In genomic region chr16:50151744-50152143, GRCh38 we compare ENCODE assay signal across 9 cellular contexts. TPM values are rescaled to one million over a fixed set of nuclear protein-coding genes. Genes with fewer than 3 reads are reported as not detected.
DNase-seq lines count a peak whose midpoint lies in the region; ATAC-seq, FAIRE-seq and TF ChIP-seq lines count a peak whose summit lies in the region.
"Had no signal": no experiment of that assay in that cellular context is flagged by ENCODE, and none has a peak within 500 bp of the region (broad histone marks: within the 10 kb centered on the region; RNA-seq: fewer than 3 reads in every experiment).

No MANE protein-coding gene starts in this region.

- H3K27ac ChIP-seq in IMR-90 (ENCODE audit: insufficient read depth, low read length): no peak overlapping the region
- peak overlapping the region; percentile 96 for H3K27ac ChIP-seq in HepG2 (ENCODE audit: extremely low read length, insufficient read depth, low read length)

- H3K14ac ChIP-seq in IMR-90 (replicated peaks; ENCODE audit: low read depth, low read length): no peak overlapping the region

- H3K4me3 Mint-ChIP-seq in activated T-cell treated with anti-CD3 and anti-CD28 coated beads, Interleukin-2, amount 50 U/mL, for 24 hours: peak overlapping the region; percentile 83
- peak overlapping the region; percentile 86 to 91 for H3K4me3 Mint-ChIP-seq in stimulated activated naive CD8-positive, alpha-beta T cell treated with anti-CD3 and anti-CD28 coated beads, Interleukin-15, amount 100 ng/mL, for 72 hours

- H3K27me3 ChIP-seq in IMR-90 (ENCODE audit: control insufficient read depth, insufficient read depth, low read length) (no peaks in the 10 kb centered on the region), HepG2 (ENCODE audit: control insufficient read depth in 1 of 2, insufficient read depth in 2 of 2, low read length in 2 of 2) (no peaks in the 10 kb centered on the region; a peak in 1 of 5 replicates)

- H3K79me1 ChIP-seq in IMR-90 (ENCODE audit: low read depth in 1 of 2, low read length in 2 of 2): peaks cover 0 to 25% of the 10 kb centered on the region in 2 experiments; a peak in 3 of 4 replicates

- peaks cover 32% of the 10 kb centered on the region for H3K79me2 ChIP-seq in HepG2 (ENCODE audit: insufficient read depth, low read length)

- H2BK5ac ChIP-seq in IMR-90 (ENCODE audit: low read depth, low read length, poor library complexity, severe bottlenecking): no peak overlapping the region

- H2AK5ac ChIP-seq in IMR-90 (ENCODE audit: low read depth, low read length): no peak overlapping the region

- TF ChIP-seq EP300 in HepG2 (IDR thresholded peaks at IDR 0.05; ENCODE audit: low read depth in 2 of 2, low read length in 2 of 2) (no peak), HepG2 (CRISPR knock-in tag; IDR thresholded peaks at IDR 0.05; ENCODE audit: borderline replicate concordance) (no peak)

- H2AFZ ChIP-seq in IMR-90 (replicated peaks; ENCODE audit: low read length, poor library complexity) (peak overlapping the region; percentile 38), HepG2 (ENCODE audit: low read length) (peak overlapping the region; percentile 87)

- ATAC-seq in IMR-90 (ENCODE audit: low read depth) (no peak), HepG2 (no peak), GM19324 (IDR thresholded peaks at IDR 0.05; ENCODE audit: low FRiP score, unreplicated experiment) (no peak)
- ATAC-seq in stimulated activated naive CD8-positive, alpha-beta T cell treated with anti-CD3 and anti-CD28 coated beads, Interleukin-15, amount 100 ng/mL, for 72 hours: no peak

- no peak overlapping the region for H2AK9ac ChIP-seq in IMR-90 (replicated peaks; ENCODE audit: low read depth, low read length, poor library complexity)

- BruUV-seq in IMR-90 (replicated peaks; lab: Mats Ljungman, UMichigan) (no TSS peak), HepG2 (replicated peaks; lab: Mats Ljungman, UMichigan) (no TSS peak)

- dilution Hi-C loops in IMR-90 (cut with HindIII; ENCODE audit: low sequenced_read_pairs, unreplicated experiment): no loop called here

- peak overlapping the region; percentile 98 for H3K27ac Mint-ChIP-seq in activated T-cell treated with anti-CD3 and anti-CD28 coated beads, Interleukin-2, amount 50 U/mL, for 24 hours
- H3K27ac Mint-ChIP-seq in stimulated activated naive CD8-positive, alpha-beta T cell treated with anti-CD3 and anti-CD28 coated beads, Interleukin-15, amount 100 ng/mL, for 72 hours: peak overlapping the region; percentile 26 to 100

- H2BK120ac ChIP-seq in IMR-90 (ENCODE audit: low read depth, low read length): no peak overlapping the region

- no peak overlapping the region for H2BK15ac ChIP-seq in IMR-90 (ENCODE audit: low read depth, low read length)

- CTCF ChIA-PET in IMR-90 (lab: Yijun Ruan, JAX): interaction anchor here (0.7 kb wide), 1 partner anchor 11 kb away, joined by 4 read pairs; no protein-coding TSS in a partner anchor
- CTCF ChIA-PET in HepG2 (lab: Yijun Ruan, JAX; ENCODE audit: low intra/inter-chr PET ratio, low total read pairs): no interaction called here

- H3K4me2 ChIP-seq in IMR-90 (ENCODE audit: low read depth, low read length): 0 out of 2 replicates have a peak overlapping the region, but pooled peaks have one; percentile 71
- H3K4me2 ChIP-seq in HepG2 (ENCODE audit: low read depth, low read length): peak overlapping the region; percentile 97

- no peak for FAIRE-seq in HepG2 (lab: Jason Lieb, UNC)
- FAIRE-seq in H54 (lab: Jason Lieb, UNC): no peak
- FAIRE-seq in GM12891 (lab: Jason Lieb, UNC): no peak
- FAIRE-seq: HTR-8/SVneo had no signal

- H3K4ac ChIP-seq in IMR-90 (ENCODE audit: low read depth, low read length): 0 out of 2 replicates have a peak overlapping the region, but pooled peaks have one; percentile 17

- H3K36me3 Mint-ChIP-seq in activated T-cell treated with anti-CD3 and anti-CD28 coated beads, Interleukin-2, amount 50 U/mL, for 24 hours (ENCODE audit: low read depth): peaks cover 19% of the 10 kb centered on the region

- 90% methylated on average over 6 of the region's 12 CpGs; no CpG with 5 or more reads in 1 of the 2 experiments for WGBS in IMR-90 (ENCODE audit: extremely low coverage in 2 of 2, insufficient read length in 1 of 2), 2 experiments
- WGBS in HepG2 (ENCODE audit: low lambda C conversion rate): 64% methylated on average over 12 of the region's 12 CpGs

- no peaks in the 10 kb centered on the region for H3K27me3 Mint-ChIP-seq in activated T-cell treated with anti-CD3 and anti-CD28 coated beads, Interleukin-2, amount 50 U/mL, for 24 hours
- H3K27me3 Mint-ChIP-seq in stimulated activated naive CD8-positive, alpha-beta T cell treated with anti-CD3 and anti-CD28 coated beads, Interleukin-15, amount 100 ng/mL, for 72 hours: no peaks in the 10 kb centered on the region

- H3K18ac ChIP-seq in IMR-90 (ENCODE audit: low read depth, low read length): no peak overlapping the region

- peaks cover 6% of the 10 kb centered on the region; the same call in 1 of the 2 replicates for H3K9me1 ChIP-seq in IMR-90 (ENCODE audit: insufficient read depth, low read length)

- 0 out of 2 replicates have a peak overlapping the region, but pooled peaks have one; percentile 97 for H3K9ac ChIP-seq in IMR-90 (ENCODE audit: low read depth, low read length)
- H3K9ac ChIP-seq in HepG2 (ENCODE audit: insufficient read depth, low read depth, low read length): peak overlapping the region; percentile 99

- H4K5ac ChIP-seq in IMR-90 (ENCODE audit: low read depth, low read length): no peak overlapping the region

- intact Hi-C loops in IMR-90 (cut with micrococcal nuclease) (loop anchor here (2.0 to 10.0 kb wide), 2 partner anchors 85 to 593 kb away; partner anchors contain the start of gene CYLD), HepG2 (cut with micrococcal nuclease; ENCODE audit: unreplicated experiment) (loop anchor here (1.0 kb wide), 2 partner anchors 59 to 84 kb away; no protein-coding TSS in a partner anchor)

- peaks cover 33% of the 10 kb centered on the region for H3K4me1 Mint-ChIP-seq in activated T-cell treated with anti-CD3 and anti-CD28 coated beads, Interleukin-2, amount 50 U/mL, for 24 hours (ENCODE audit: low read depth)
- peaks cover 32% of the 10 kb centered on the region for H3K4me1 Mint-ChIP-seq in stimulated activated naive CD8-positive, alpha-beta T cell treated with anti-CD3 and anti-CD28 coated beads, Interleukin-15, amount 100 ng/mL, for 72 hours

- H2BK20ac ChIP-seq in IMR-90 (ENCODE audit: low read depth, low read length): no peak overlapping the region; the same call in 1 of the 2 replicates

- no peak overlapping the region for H3K4me3 ChIP-seq in IMR-90 (ENCODE audit: insufficient read depth, low read depth, low read length)
- H3K4me3 ChIP-seq in HepG2 (replicated peaks in 1 of 3; ENCODE audit: insufficient read depth in 1 of 3, low read depth in 2 of 3, low read length in 3 of 3): peak overlapping the region; percentile 88 to 98 (median 98)

- no peaks in the 10 kb centered on the region for H3K9me3 Mint-ChIP-seq in activated T-cell treated with anti-CD3 and anti-CD28 coated beads, Interleukin-2, amount 50 U/mL, for 24 hours
- no peaks in the 10 kb centered on the region for H3K9me3 Mint-ChIP-seq in stimulated activated naive CD8-positive, alpha-beta T cell treated with anti-CD3 and anti-CD28 coated beads, Interleukin-15, amount 100 ng/mL, for 72 hours

- POLR2A ChIA-PET in IMR-90 (lab: Charles Lee; ENCODE audit: unreplicated experiment) (no interaction called here), HepG2 (lab: Yijun Ruan, JAX) (interaction anchor here (0.6 to 2.0 kb wide), 5 partner anchors 10 to 85 kb away, joined by 3 to 10 read pairs (median 4); partner anchors contain the start of gene HEATR3)

- H3K36me3 ChIP-seq in IMR-90 (ENCODE audit: control insufficient read depth, insufficient read depth, low read length) (no peaks in the 10 kb centered on the region), HepG2 (replicated peaks in 1 of 2; ENCODE audit: control insufficient read depth in 1 of 2, insufficient read depth in 2 of 2, low read length in 2 of 2) (no peaks in the 10 kb centered on the region)

- peaks cover 27% of the 10 kb centered on the region for H4K20me1 ChIP-seq in IMR-90 (ENCODE audit: insufficient read depth, low read length)
- peaks cover 11% of the 10 kb centered on the region for H4K20me1 ChIP-seq in HepG2 (ENCODE audit: insufficient read depth, low read length)

- in situ Hi-C loops in IMR-90 (cut with MboI; ENCODE audit: low sequenced_read_pairs): no loop called here
- in situ Hi-C loops in HepG2 (cut with HindIII; ENCODE audit: extremely low pct_ligation_motif_present, low pct_unique_long_range_greater_than_20kb): loop anchor here (10.0 kb wide), 1 partner anchor 53 kb away; no protein-coding TSS in a partner anchor

- H4K8ac ChIP-seq in IMR-90 (ENCODE audit: low read depth in 2 of 2, low read length in 2 of 2): peak overlapping the region; percentile 66 to 98; a peak in 3 of 4 replicates

- no peak for TF ChIP-seq CTCF in IMR-90 (conservative IDR thresholded peaks at IDR 0.05; ENCODE audit: low read depth, low read length)
- no peak for TF ChIP-seq CTCF in HepG2 (CRISPR knock-in tag; IDR thresholded peaks at IDR 0.05)

- TF ChIP-seq RAD21 in IMR-90 (IDR thresholded peaks at IDR 0.05; ENCODE audit: low read length): no peak
- no peak for TF ChIP-seq RAD21 in HepG2 (CRISPR knock-in tag; IDR thresholded peaks at IDR 0.05)

- H3K4me1 ChIP-seq in IMR-90 (ENCODE audit: control insufficient read depth, insufficient read depth, low read length) (peaks cover 6% of the 10 kb centered on the region), HepG2 (ENCODE audit: insufficient read depth, low read length) (peaks cover 42% of the 10 kb centered on the region)

- no peak overlapping the region for H4K91ac ChIP-seq in IMR-90 (ENCODE audit: insufficient read depth, low read depth, low read length)

- TF ChIP-seq POLR2A in IMR-90 (IDR thresholded peaks at IDR 0.05; ENCODE audit: low read depth, low read length) (no peak), HepG2 (IDR thresholded peaks at IDR 0.05; ENCODE audit: insufficient read depth in 1 of 2, low read depth in 2 of 2, low read length in 2 of 2) (no peak), H54 (IDR thresholded peaks at IDR 0.05; ENCODE audit: low read depth, low read length) (no peak), GM12891 (IDR thresholded peaks at IDR 0.05; ENCODE audit: low read depth, low read length) (no peak)

- H3K9me3 ChIP-seq in IMR-90 (ENCODE audit: control insufficient read depth, insufficient read depth, low read length) (no peaks in the 10 kb centered on the region), HepG2 (ENCODE audit: low read length) (no peaks in the 10 kb centered on the region)

- DNase-seq in IMR-90: no peak
- DNase-seq in activated T-cell treated with anti-CD3 and anti-CD28 coated beads, Interleukin-2, amount 50 U/mL, for 24 hours: peak; percentile 52
- no peak for DNase-seq in HepG2 (ENCODE audit: low spot score)
- DNase-seq in stimulated activated naive CD8-positive, alpha-beta T cell treated with anti-CD3 and anti-CD28 coated beads, Interleukin-15, amount 100 ng/mL, for 72 hours: no peak
- DNase-seq in H54 (ENCODE audit: insufficient read length, low spot score): no peak
- DNase-seq in NOMO-1 (lab: John Stamatoyannopoulos, UW; ENCODE audit: unreplicated experiment in 2 of 2): no peak
- DNase-seq in GM12891 (ENCODE audit: insufficient read length, low spot score): no peak

- peak overlapping the region; percentile 33; the same call in 1 of the 2 replicates for H3K23ac ChIP-seq in IMR-90 (ENCODE audit: low read depth, low read length)

- H3K56ac ChIP-seq in IMR-90 (ENCODE audit: extremely low read depth, insufficient read depth, low read length): no peak overlapping the region

RNA-seq across cellular contexts. Expression of gene TENT4B, which starts 1.4 kb away (rescaled TPM):
- total RNA-seq in IMR-90 (2012; rRNA removed) (7.0 and 12.5 TPM in 2 replicates), HepG2 (2016; rRNA removed; fragmentation: Illumina TruSeq; extraction: Trizol) (32.8 and 36.0 TPM in 2 replicates)
- polyA plus RNA-seq in IMR-90 (2012; rRNA removed) (4.1 and 5.2 TPM in 2 replicates), HepG2 (2011; rRNA removed) (12.0 and 15.0 TPM in 2 replicates)
- polyA plus RNA-seq in IMR-90 (2012; cell fraction: cytosol; rRNA removed): 1.2 and 1.5 TPM in 2 replicates
- polyA plus RNA-seq in IMR-90 (2012; cell fraction: nucleus; rRNA removed; ENCODE audit: low replicate concordance): 2.3 and 7.6 TPM in 2 replicates
- 2.9 and 4.3 TPM in 2 replicates for total RNA-seq in HepG2 (2016; cell fraction: cytosol; rRNA removed; fragmentation: Illumina TruSeq; extraction: Trizol; ENCODE audit: low read depth)
- 32.0 and 35.5 TPM in 2 replicates for total RNA-seq in HepG2 (2016; cell fraction: insoluble cytoplasmic fraction; rRNA removed; fragmentation: Illumina TruSeq; extraction: Trizol)
- total RNA-seq in HepG2 (2016; cell fraction: membrane; rRNA removed; fragmentation: Illumina TruSeq; extraction: Trizol): 13.6 and 15.7 TPM in 2 replicates
- total RNA-seq in HepG2 (2016; cell fraction: nucleus; rRNA removed; fragmentation: Illumina TruSeq; extraction: Trizol): 27.7 and 32.7 TPM in 2 replicates
- polyA plus RNA-seq in HepG2 (2011; cell fraction: cytosol; rRNA removed): 6.2 and 9.6 TPM in 2 replicates
- 7.0 and 7.5 TPM in 2 replicates for polyA plus RNA-seq in HepG2 (2011; cell fraction: nucleus; rRNA removed)
- 12.9 and 15.1 TPM in 2 replicates for polyA plus RNA-seq in HepG2 (2012)
- 0.93 and 0.94 TPM in 2 replicates for polyA plus RNA-seq in HepG2 (2016; cell fraction: cytosol; fragmentation: Illumina TruSeq; extraction: Trizol; ENCODE audit: low read depth)
- 29.7 and 32.3 TPM in 2 replicates for polyA plus RNA-seq in HepG2 (2016; cell fraction: insoluble cytoplasmic fraction; fragmentation: Illumina TruSeq; extraction: Trizol; ENCODE audit: low read depth)
- 5.3 and 6.4 TPM in 2 replicates for polyA plus RNA-seq in HepG2 (2016; cell fraction: membrane; fragmentation: Illumina TruSeq; extraction: Trizol; ENCODE audit: low read depth)
- 32.1 and 32.7 TPM in 2 replicates for polyA plus RNA-seq in HepG2 (2016; cell fraction: nucleus; fragmentation: Illumina TruSeq; extraction: Trizol; ENCODE audit: insufficient read depth, low read depth)
- 11.8 and 15.0 TPM in 2 replicates for polyA minus RNA-seq in HepG2 (2011; rRNA and poly(A)+ RNA removed; ENCODE audit: low replicate concordance)
- polyA minus RNA-seq in HepG2 (2011; cell fraction: cytosol; rRNA and poly(A)+ RNA removed): 21.1 and 22.3 TPM in 2 replicates
- 33.9 and 35.8 TPM in 2 replicates for polyA minus RNA-seq in HepG2 (2011; cell fraction: nucleus; rRNA and poly(A)+ RNA removed)
- polyA plus RNA-seq in GM12891 (2012; ENCODE audit: low read depth, missing spikeins): 5.4 TPM
